In the genomic region with DNA sequence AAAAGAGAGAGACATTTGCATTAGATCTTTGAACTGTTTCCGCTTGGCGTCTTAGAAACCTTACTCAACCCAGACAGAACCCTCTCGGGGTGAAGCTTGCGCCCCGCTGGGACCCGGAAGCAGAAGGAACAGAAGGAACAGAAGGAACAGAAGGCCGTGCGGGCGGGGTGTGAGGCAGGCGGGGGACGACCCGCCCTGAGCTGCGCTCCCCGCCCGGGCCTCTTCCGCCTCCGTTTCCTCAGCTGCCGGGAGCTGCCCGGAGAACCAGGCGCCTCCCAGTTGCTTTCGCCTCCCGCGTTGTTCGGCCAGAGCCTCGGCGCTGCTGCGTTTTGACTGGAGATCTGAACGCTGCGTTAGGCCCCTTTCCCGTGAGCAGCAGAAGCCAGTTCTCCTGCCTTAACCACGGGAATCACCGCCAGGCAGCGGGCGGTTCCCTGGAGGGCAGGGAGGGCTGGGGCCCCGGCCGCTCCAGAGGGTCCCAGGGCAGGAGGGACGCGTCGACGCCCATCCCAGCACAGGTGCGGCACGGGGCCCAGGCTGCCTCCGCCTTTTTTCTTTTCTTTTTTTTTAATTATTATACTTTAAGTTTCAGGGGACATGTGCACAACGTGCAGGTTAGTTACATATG, we compare ENCODE assay signal across 9 cellular contexts. TPM values are rescaled to one million over a fixed set of nuclear protein-coding genes. Genes with fewer than 3 reads are reported as not detected.
DNase-seq lines count a peak whose midpoint lies in the region; ATAC-seq and TF ChIP-seq lines count a peak whose summit lies in the region.
"Had no signal": no experiment of that assay in that cellular context is flagged by ENCODE, and none has a peak within 500 bp of the region (broad histone marks: within the 10 kb centered on the region; RNA-seq: fewer than 3 reads in every experiment).

No MANE protein-coding gene starts in this region.

- intact Hi-C loops in lower lobe of right lung (cut with DNase I) (no loop called here), prostate gland (cut with DNase I) (no loop called here)

- H3K36me3 ChIP-seq in lower lobe of right lung: no peaks in the 10 kb centered on the region
- no peaks in the 10 kb centered on the region for H3K36me3 ChIP-seq in prostate gland

- H3K27me3 ChIP-seq in lower lobe of right lung (ENCODE audit: low read depth) (no peaks in the 10 kb centered on the region), prostate gland (replicated peaks; ENCODE audit: insufficient read depth) (no peaks in the 10 kb centered on the region)

- peak overlapping the region; percentile 24 for H3K27ac Mint-ChIP-seq in activated T-cell treated with anti-CD3 and anti-CD28 coated beads, Interleukin-2, amount 50 U/mL, for 72 hours

- no peaks in the 10 kb centered on the region for H3K4me1 Mint-ChIP-seq in activated T-cell treated with anti-CD3 and anti-CD28 coated beads, Interleukin-2, amount 50 U/mL, for 72 hours (ENCODE audit: low read depth)

- H3K4me3 Mint-ChIP-seq in activated T-cell treated with anti-CD3 and anti-CD28 coated beads, Interleukin-2, amount 50 U/mL, for 72 hours: peak overlapping the region; percentile 70 to 83

- H3K9me3 ChIP-seq in lower lobe of right lung (no peaks in the 10 kb centered on the region), prostate gland (no peaks in the 10 kb centered on the region)

- ATAC-seq in HG02852 (IDR thresholded peaks at IDR 0.05; ENCODE audit: unreplicated experiment) (peak; percentile 55), lower lobe of right lung (peak; percentile 59 to 79), GM21723 (IDR thresholded peaks at IDR 0.05; ENCODE audit: unreplicated experiment) (no peak), HG02973 (IDR thresholded peaks at IDR 0.05; ENCODE audit: unreplicated experiment) (no peak), GM18858 (IDR thresholded peaks at IDR 0.05; ENCODE audit: unreplicated experiment) (no peak)
- ATAC-seq in activated T-cell treated with anti-CD3 and anti-CD28 coated beads, Interleukin-2, amount 50 U/mL, for 72 hours (replicated peaks in 1 of 2): peak; percentile 80 to 94
- ATAC-seq: Panc1 had no signal

- no peak for TF ChIP-seq CTCF in lower lobe of right lung (IDR thresholded peaks at IDR 0.05)
- TF ChIP-seq CTCF in prostate gland (IDR thresholded peaks at IDR 0.05): no peak

- H3K4me3 ChIP-seq in lower lobe of right lung: peak overlapping the region; percentile 48
- H3K4me3 ChIP-seq in prostate gland: no peak overlapping the region

- DNase-seq in DMS 273 treated with DMSO at 0.1 percent for 48 hours (lab: John Stamatoyannopoulos, UW): peak; percentile 27
- peak; percentile 36 to 62 for DNase-seq in activated T-cell treated with anti-CD3 and anti-CD28 coated beads, Interleukin-2, amount 50 U/mL, for 72 hours
- no peak for DNase-seq in lower lobe of right lung
- no peak for DNase-seq in prostate gland (ENCODE audit: low spot score)

- no peak for TF ChIP-seq POLR2A in prostate gland (IDR thresholded peaks at IDR 0.05)

- H3K27ac ChIP-seq in lower lobe of right lung: peak overlapping the region; percentile 64
- H3K27ac ChIP-seq in prostate gland: no peak overlapping the region

- H3K36me3 Mint-ChIP-seq in activated T-cell treated with anti-CD3 and anti-CD28 coated beads, Interleukin-2, amount 50 U/mL, for 72 hours (ENCODE audit: insufficient read depth in 2 of 2): peaks cover 6 to 11% of the 10 kb centered on the region in 2 donors

- peaks cover 4% of the 10 kb centered on the region in 2 donors for H3K9me3 Mint-ChIP-seq in activated T-cell treated with anti-CD3 and anti-CD28 coated beads, Interleukin-2, amount 50 U/mL, for 72 hours

- peaks cover 7% of the 10 kb centered on the region for H3K4me1 ChIP-seq in lower lobe of right lung
- H3K4me1 ChIP-seq in prostate gland (replicated peaks): no peaks in the 10 kb centered on the region

- 84% methylated on average over 44 of the region's 44 CpGs for WGBS in prostate gland

- H3K27me3 Mint-ChIP-seq in activated T-cell treated with anti-CD3 and anti-CD28 coated beads, Interleukin-2, amount 50 U/mL, for 72 hours (ENCODE audit: low read depth): no peaks in the 10 kb centered on the region

RNA-seq across cellular contexts. Expression of gene MMP17, which starts 19.3 kb away (rescaled TPM):
- not detected for total RNA-seq in activated T-cell treated with anti-CD3 and anti-CD28 coated beads, Interleukin-2, amount 50 U/mL, for 72 hours
- total RNA-seq in lower lobe of right lung (2.5 TPM), prostate gland (10 to 100 TPM in 1 of 2 donors, 1 to 10 TPM in 1; 1.1 to 35.7 TPM)

Comparison
In these comparisons a context has a peak if more than half of its experiments do, and no peak if none do; other contexts are left out.
1. DNase-seq: peak in DMS 273 treated with DMSO at 0.1 percent for 48 hours (single experiment) and activated T-cell treated with anti-CD3 and anti-CD28 coated beads, Interleukin-2, amount 50 U/mL, for 72 hours (2 of 2); none in lower lobe of right lung (single experiment) and prostate gland (single experiment).
2. ATAC-seq: peak in HG02852 (single experiment), activated T-cell treated with anti-CD3 and anti-CD28 coated beads, Interleukin-2, amount 50 U/mL, for 72 hours (2 of 2) and lower lobe of right lung (2 of 2); none in GM21723 (single experiment), HG02973 (single experiment) and GM18858 (single experiment).